ENCODE assay signal across 21 cellular contexts in the genomic region with DNA sequence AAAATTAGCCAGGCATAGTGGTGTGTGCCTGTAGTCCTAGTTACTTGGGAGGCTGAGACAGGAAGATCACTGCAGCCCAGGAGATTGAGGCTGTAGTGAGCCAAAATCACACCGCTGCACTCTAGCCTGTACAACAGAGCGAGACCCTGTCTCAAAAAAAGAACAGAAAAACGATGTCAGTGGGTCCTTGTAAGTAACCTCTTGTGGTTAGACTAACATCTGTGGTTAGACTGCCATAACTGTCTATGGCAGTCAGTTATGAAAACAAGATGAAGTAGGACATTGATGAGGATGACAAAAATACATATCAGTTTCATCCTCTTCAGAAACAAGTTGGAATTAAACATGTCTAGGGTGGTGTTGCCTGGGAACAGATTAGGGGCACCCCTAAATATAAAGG.
A peak's percentile ranks its signal among the peaks of the same experiment; 100 is the strongest.
DNase-seq lines count a peak whose midpoint lies in the region; ATAC-seq, FAIRE-seq and TF ChIP-seq lines count a peak whose summit lies in the region.
"Had no signal": no experiment of that assay in that cellular context is flagged by ENCODE, and none has a peak within 500 bp of the region (broad histone marks: within the 10 kb centered on the region; RNA-seq: fewer than 3 reads in every experiment).

No MANE protein-coding gene starts in this region.

- no peak for TF ChIP-seq CTCF in choroid plexus epithelial cell (conservative IDR thresholded peaks at IDR 0.05; ENCODE audit: low read depth, low read length)

- no peak overlapping the region for H3K4me3 ChIP-seq in choroid plexus epithelial cell (ENCODE audit: low read depth, low read length)
- H3K4me3 ChIP-seq: tibial artery had no signal

- peak; percentile 39 for FAIRE-seq in GM18507 (lab: Jason Lieb, UNC)
- no peak for FAIRE-seq in HTR-8/SVneo (lab: Jason Lieb, UNC)
- FAIRE-seq: TTC549 had no signal

- no peak for DNase-seq in GM18507 (ENCODE audit: extremely low spot score, insufficient read length, low read depth)
- peak; percentile 23 for DNase-seq in choroid plexus epithelial cell (ENCODE audit: low read depth)
- no peak for DNase-seq in putamen (ENCODE audit: low spot score)
- DNase-seq in HTR-8/SVneo (ENCODE audit: insufficient read length, low spot score), result no peak
- no peak for DNase-seq in amniotic stem cell (lab: John Stamatoyannopoulos, UW)
- no peak for DNase-seq in NCI-H2107 treated with DMSO at 0.1 percent for 48 hours (lab: John Stamatoyannopoulos, UW; ENCODE audit: unreplicated experiment)
- DNase-seq: activated naive CD8-positive, alpha-beta T cell treated with anti-CD3 and anti-CD28 coated beads, Interleukin-2, amount 50 U/mL, for 24 hours; activated T-cell treated with anti-CD3 and anti-CD28 coated beads, Interleukin-2, amount 50 U/mL, for 4 hours; AML-193; DMS153; mesenchymal stem cell; MV-4-11; NCI-H2107; NCI-H82; stimulated activated CD4-positive, alpha-beta T cell treated with anti-CD3 and anti-CD28 coated beads, Interleukin-12 subunit alpha, Interleukin-12 subunit beta, amount 100 ng/mL, for 4 hours; stimulated activated naive B cell treated with anti-CD40 and anti-IgM and Interleukin-4, amounts not matched to agents 10 μg/mL and 1 μg/mL and 100 μg/mL, for 72 hours; tibial artery had no signal

- ATAC-seq in GM21619 (IDR thresholded peaks at IDR 0.05; ENCODE audit: unreplicated experiment), result peak; percentile 41
- ATAC-seq in HG03378 (IDR thresholded peaks at IDR 0.05; ENCODE audit: unreplicated experiment), result peak; percentile 39
- ATAC-seq: activated naive CD8-positive, alpha-beta T cell treated with anti-CD3 and anti-CD28 coated beads, Interleukin-2, amount 50 U/mL, for 24 hours; activated T-cell treated with anti-CD3 and anti-CD28 coated beads, Interleukin-2, amount 50 U/mL, for 4 hours; esophagus mucosa; stimulated activated naive B cell treated with anti-CD40 and anti-IgM and Interleukin-4, amounts not matched to agents 10 μg/mL and 1 μg/mL and 100 μg/mL, for 72 hours had no signal
